8 cellular contexts compared by ENCODE assay signal in the genomic region with DNA sequence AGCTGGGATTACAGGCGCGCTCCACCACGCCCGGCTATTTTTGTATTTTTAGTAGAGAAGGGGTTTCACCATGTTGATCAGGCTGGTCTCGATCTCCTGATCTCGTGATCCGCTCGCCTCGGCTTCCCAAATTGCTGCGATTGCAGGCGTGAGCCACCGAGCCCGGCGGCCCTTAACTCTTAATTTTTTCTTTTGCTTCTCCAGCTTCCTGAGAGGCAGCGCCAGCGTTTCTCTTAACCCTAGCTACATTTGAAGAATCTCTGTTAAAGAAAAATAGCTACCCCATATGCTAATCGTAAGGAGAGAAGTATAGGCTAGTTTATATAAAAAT. TPM values are rescaled to one million over a fixed set of nuclear protein-coding genes. Genes with fewer than 3 reads are reported as not detected.
DNase-seq lines count a peak whose midpoint lies in the region; ATAC-seq, FAIRE-seq and TF ChIP-seq lines count a peak whose summit lies in the region.

No MANE protein-coding gene starts in this region.

- peaks cover 12% of the 10 kb centered on the region for H3K4me1 ChIP-seq in CD4-positive, alpha-beta memory T cell (ENCODE audit: insufficient read depth, low read length)
- peaks cover 3% of the 10 kb centered on the region; the same call in 1 of the 2 replicates for H3K4me1 ChIP-seq in HUES64 (ENCODE audit: insufficient read depth, low read length)

- CTCF ChIA-PET in CD4-positive, alpha-beta memory T cell (lab: Charles Lee; ENCODE audit: partially characterized antibody), result interaction anchor here (1.3 kb wide), 1 partner anchor 54 kb away, joined by 5 read pairs; no protein-coding TSS in a partner anchor

- H3K4me3 Mint-ChIP-seq in CD4-positive, alpha-beta memory T cell, result peak overlapping the region; percentile 81 to 97 (median 92)
- H3K4me3 Mint-ChIP-seq in dendritic cell treated with granulocyte-macrophage colony-stimulating factor and Interleukin-4, amounts not matched to agents 40 ng/mL and 50 ng/mL, for 4 days, result peak overlapping the region; percentile 86
- H3K4me3 Mint-ChIP-seq in neural crest cell, result peak overlapping the region; percentile 95

- peaks cover 10 to 23% (median 14%) of the 10 kb centered on the region in 4 donors for H3K4me1 Mint-ChIP-seq in CD4-positive, alpha-beta memory T cell
- peaks cover 17% of the 10 kb centered on the region for H3K4me1 Mint-ChIP-seq in dendritic cell treated with granulocyte-macrophage colony-stimulating factor and Interleukin-4, amounts not matched to agents 40 ng/mL and 50 ng/mL, for 4 days (ENCODE audit: low read depth)
- H3K4me1 Mint-ChIP-seq in neural crest cell, result peaks cover 21% of the 10 kb centered on the region

- no peaks in the 10 kb centered on the region for H3K27me3 ChIP-seq in CD4-positive, alpha-beta memory T cell (ENCODE audit: insufficient read depth, low read length)
- no peaks in the 10 kb centered on the region; the same call in 1 of the 2 replicates for H3K27me3 ChIP-seq in HUES64 (ENCODE audit: insufficient read depth, low read length)

- H3K36me3 Mint-ChIP-seq in CD4-positive, alpha-beta memory T cell, result no peaks in the 10 kb centered on the region
- peaks cover 7% of the 10 kb centered on the region for H3K36me3 Mint-ChIP-seq in dendritic cell treated with granulocyte-macrophage colony-stimulating factor and Interleukin-4, amounts not matched to agents 40 ng/mL and 50 ng/mL, for 4 days (ENCODE audit: low read depth)
- H3K36me3 Mint-ChIP-seq in neural crest cell (ENCODE audit: low read depth), result no peaks in the 10 kb centered on the region

- H3K27ac Mint-ChIP-seq in CD4-positive, alpha-beta memory T cell, result peak overlapping the region; percentile 41 to 69 (median 53)
- H3K27ac Mint-ChIP-seq in dendritic cell treated with granulocyte-macrophage colony-stimulating factor and Interleukin-4, amounts not matched to agents 40 ng/mL and 50 ng/mL, for 4 days, result peak overlapping the region; percentile 91
- no peak overlapping the region for H3K27ac Mint-ChIP-seq in neural crest cell (ENCODE audit: unreplicated experiment)

- no peaks in the 10 kb centered on the region for H3K9me3 Mint-ChIP-seq in CD4-positive, alpha-beta memory T cell
- no peaks in the 10 kb centered on the region for H3K9me3 Mint-ChIP-seq in dendritic cell treated with granulocyte-macrophage colony-stimulating factor and Interleukin-4, amounts not matched to agents 40 ng/mL and 50 ng/mL, for 4 days
- no peaks in the 10 kb centered on the region for H3K9me3 Mint-ChIP-seq in neural crest cell

- no peak for TF ChIP-seq CTCF in neural crest cell (conservative IDR thresholded peaks at IDR 0.05)

- H3K9me3 ChIP-seq in CD4-positive, alpha-beta memory T cell (ENCODE audit: control insufficient read depth in 1 of 2, low read length in 2 of 2), result no peaks in the 10 kb centered on the region
- H3K9me3 ChIP-seq in HUES64 (ENCODE audit: insufficient read depth, low read depth, low read length), result no peaks in the 10 kb centered on the region

- WGBS in HUES64, result 80% methylated on average over 16 of the region's 17 CpGs

- H3K36me3 ChIP-seq in CD4-positive, alpha-beta memory T cell (ENCODE audit: insufficient read depth, low read length), result no peaks in the 10 kb centered on the region
- no peaks in the 10 kb centered on the region for H3K36me3 ChIP-seq in HUES64 (ENCODE audit: insufficient read depth, low read length)

- no peaks in the 10 kb centered on the region for H3K27me3 Mint-ChIP-seq in CD4-positive, alpha-beta memory T cell
- H3K27me3 Mint-ChIP-seq in dendritic cell treated with granulocyte-macrophage colony-stimulating factor and Interleukin-4, amounts not matched to agents 40 ng/mL and 50 ng/mL, for 4 days, result no peaks in the 10 kb centered on the region
- H3K27me3 Mint-ChIP-seq in neural crest cell (ENCODE audit: low read depth), result no peaks in the 10 kb centered on the region

- intact Hi-C loops in CD4-positive, alpha-beta memory T cell (cut with micrococcal nuclease), result loop anchor here (1.0 to 5.0 kb wide), 4 partner anchors 79 to 488 kb away; a partner anchor contains a TSS
- intact Hi-C loops in dendritic cell treated with granulocyte-macrophage colony-stimulating factor and Interleukin-4, amounts not matched to agents 40 ng/mL and 50 ng/mL, for 4 days (cut with micrococcal nuclease), result no loop called here

- POLR2A ChIA-PET in CD4-positive, alpha-beta memory T cell (lab: Charles Lee; ENCODE audit: partially characterized antibody), result interaction anchor here (1.1 kb wide), 1 partner anchor 44 kb away, joined by 4 read pairs; no protein-coding TSS in a partner anchor

- DNase-seq in CD4-positive, alpha-beta memory T cell, result no peak
- DNase-seq in neural crest cell (ENCODE audit: low read depth, low spot score), result no peak
- no peak for DNase-seq in frontal cortex (ENCODE audit: low spot score in 2 of 2)
- no peak for DNase-seq in OCI-M2 (lab: John Stamatoyannopoulos, UW; ENCODE audit: unreplicated experiment)

- H3K27ac ChIP-seq in CD4-positive, alpha-beta memory T cell (ENCODE audit: low read depth, low read length), result peak overlapping the region; percentile 67
- peak overlapping the region; percentile 41; the same call in 1 of the 2 replicates for H3K27ac ChIP-seq in HUES64 (ENCODE audit: low read depth, low read length)

- H3K4me3 ChIP-seq in CD4-positive, alpha-beta memory T cell (ENCODE audit: low read length in 2 of 2), result peak overlapping the region; percentile 36 to 70
- peak overlapping the region; percentile 97 for H3K4me3 ChIP-seq in HUES64 (ENCODE audit: low read length)

- ATAC-seq in GM21529 (IDR thresholded peaks at IDR 0.05; ENCODE audit: unreplicated experiment) (no peak), HG02938 (IDR thresholded peaks at IDR 0.05; ENCODE audit: unreplicated experiment) (no peak)

- FAIRE-seq in frontal cortex (lab: Jason Lieb, UNC), result no peak

- H3K9ac ChIP-seq in HUES64 (ENCODE audit: low read depth, low read length), result peak overlapping the region; percentile 93

RNA-seq across cellular contexts. Expression of a gene that starts 0.5 kb away (rescaled TPM):
- total RNA-seq in CD4-positive, alpha-beta memory T cell, result 10 to 100 TPM; 15.1 to 18.6 TPM
- 1 to 10 TPM; 4.5 to 5.8 TPM for polyA plus RNA-seq in CD4-positive, alpha-beta memory T cell
- polyA plus RNA-seq in HUES64 (2013, experiment 1 of 2), result 5.2 TPM
- 7.1 TPM for polyA plus RNA-seq in HUES64 (2013, experiment 2 of 2)
- total RNA-seq in neural crest cell (14.9 and 16.5 TPM in 2 replicates), frontal cortex (15.9 TPM)
